In genomic region chr18:12517142-12517541, GRCh38 we compare ENCODE assay signal across 27 cellular contexts.
"Had no signal": no experiment of that assay in that cellular context is flagged by ENCODE, and none has a peak within 500 bp of the region (broad histone marks: within the 10 kb centered on the region; RNA-seq: fewer than 3 reads in every experiment).

No MANE protein-coding gene starts in this region.

- H3K27me3 Mint-ChIP-seq: activated T-cell treated with anti-CD3 and anti-CD28 coated beads, Interleukin-2, amount 50 U/mL, for 24 hours had no signal

- H3K27me3 ChIP-seq: adrenal gland, body of pancreas, SJCRH30 had no signal

- H3K9me3 Mint-ChIP-seq: activated CD4-positive, alpha-beta T cell treated with anti-CD3 and anti-CD28 coated beads, Interleukin-2, amount 10 ng/mL, durations not matched to agents 24 days and 14 days; activated naive CD4-positive, alpha-beta T cell treated with anti-CD3 and anti-CD28 coated beads, Interleukin-2, amount 50 U/mL, for 24 hours; activated T-cell treated with anti-CD3 and anti-CD28 coated beads, Interleukin-2, amount 50 U/mL, for 24 hours; activated T-helper 2 cell treated with anti-CD3 and anti-CD28 coated beads, Interferon-gamma antibody, Interleukin-2, Interleukin-4, amounts not matched to agents 10 μg/mL and 5 μg/mL and 100 μg/mL, durations not matched to agents 14 hours and 24 hours and 36 hours had no signal

- H3K36me3 ChIP-seq: adrenal gland, SJCRH30, WERI-Rb-1 had no signal

- ATAC-seq: activated CD8-positive, alpha-beta T cell treated with anti-CD3 and anti-CD28 coated beads, Interleukin-2, amount 10 ng/mL, durations not matched to agents 7 days and 5 days; body of pancreas; Panc1 had no signal

- H3K27ac ChIP-seq: adrenal gland, body of pancreas, SJCRH30, SK-N-MC, WERI-Rb-1 had no signal

- H3K4me1 Mint-ChIP-seq: activated CD4-positive, alpha-beta T cell treated with anti-CD3 and anti-CD28 coated beads, Interleukin-2, amount 10 ng/mL, durations not matched to agents 24 days and 14 days; activated naive CD4-positive, alpha-beta T cell treated with anti-CD3 and anti-CD28 coated beads, Interleukin-2, amount 50 U/mL, for 24 hours had no signal

- H3K4me1 ChIP-seq: body of pancreas had no signal

- H3K27ac Mint-ChIP-seq: activated CD4-positive, alpha-beta T cell treated with anti-CD3 and anti-CD28 coated beads, Interleukin-2, amount 10 ng/mL, durations not matched to agents 24 days and 14 days; activated CD8-positive, alpha-beta T cell treated with anti-CD3 and anti-CD28 coated beads, Interleukin-2, amount 10 ng/mL, durations not matched to agents 7 days and 5 days; activated naive CD4-positive, alpha-beta T cell treated with anti-CD3 and anti-CD28 coated beads, Interleukin-2, amount 50 U/mL, for 24 hours; activated T-cell treated with anti-CD3 and anti-CD28 coated beads, Interleukin-2, amount 50 U/mL, for 24 hours; activated T-helper 2 cell treated with anti-CD3 and anti-CD28 coated beads, Interferon-gamma antibody, Interleukin-2, Interleukin-4, amounts not matched to agents 10 μg/mL and 5 μg/mL and 100 μg/mL, durations not matched to agents 14 hours and 24 hours and 36 hours had no signal

- H3K4me3 Mint-ChIP-seq: activated CD4-positive, alpha-beta T cell treated with anti-CD3 and anti-CD28 coated beads, Interleukin-2, amount 10 ng/mL, durations not matched to agents 24 days and 14 days; activated CD8-positive, alpha-beta T cell treated with anti-CD3 and anti-CD28 coated beads, Interleukin-2, amount 10 ng/mL, durations not matched to agents 7 days and 5 days; activated naive CD4-positive, alpha-beta T cell treated with anti-CD3 and anti-CD28 coated beads, Interleukin-2, amount 50 U/mL, for 24 hours; activated T-cell treated with anti-CD3 and anti-CD28 coated beads, Interleukin-2, amount 50 U/mL, for 24 hours had no signal

- H3K9me3 ChIP-seq: adrenal gland, body of pancreas, SJCRH30 had no signal

- H3K36me3 Mint-ChIP-seq: activated naive CD4-positive, alpha-beta T cell treated with anti-CD3 and anti-CD28 coated beads, Interleukin-2, amount 50 U/mL, for 24 hours had no signal

- DNase-seq: activated CD4-positive, alpha-beta T cell treated with anti-CD3 and anti-CD28 coated beads, Interleukin-2, amount 10 ng/mL, durations not matched to agents 24 days and 14 days; activated CD4-positive, alpha-beta T cell treated with anti-CD3 and anti-CD28 coated beads, Interleukin-2, amount 50 U/mL, for 48 hours; activated CD4-positive, CD25-positive, alpha-beta regulatory T cell; activated CD8-positive, alpha-beta T cell treated with anti-CD3 and anti-CD28 coated beads, Interleukin-2, amount 10 ng/mL, durations not matched to agents 7 days and 5 days; activated gamma-delta T cell; activated naive CD4-positive, alpha-beta T cell treated with Interleukin-2 at 50 U/mL for 16 hours; activated T-cell treated with anti-CD3 and anti-CD28 coated beads, Interleukin-2, amount 50 U/mL, for 24 hours; adrenal gland; body of pancreas; cerebellar nuclear complex; cortex of kidney; NCI-H1105; NCI-H1436; NCI-H1930; NCI-H2081 treated with DMSO at 0.1 percent for 48 hours; NCI-H2227 treated with DMSO at 0.1 percent for 48 hours; NCI-H510A treated with DMSO at 0.1 percent for 48 hours; NCI-H526 treated with DMSO at 0.1 percent for 48 hours; NCI-H774; SHP77; SJCRH30; T1000; WERI-Rb-1 had no signal

- H3K4me3 ChIP-seq: adrenal gland, body of pancreas, SJCRH30, SK-N-MC had no signal
